10 cellular contexts compared by ENCODE assay signal in genomic region chr14:93105362-93105761, GRCh38. TPM values are rescaled to one million over a fixed set of nuclear protein-coding genes. Genes with fewer than 3 reads are reported as not detected.
DNase-seq lines count a peak whose midpoint lies in the region; ATAC-seq and TF ChIP-seq lines count a peak whose summit lies in the region.
"Had no signal": no experiment of that assay in that cellular context is flagged by ENCODE, and none has a peak within 500 bp of the region (broad histone marks: within the 10 kb centered on the region; RNA-seq: fewer than 3 reads in every experiment).

No MANE protein-coding gene starts in this region.

- no peaks in the 10 kb centered on the region for H3K36me3 Mint-ChIP-seq in HFFc6 (ENCODE audit: low read depth)
- H3K36me3 Mint-ChIP-seq in stimulated activated memory B cell treated with anti-CD40 and anti-IgM and Interleukin-4, amounts not matched to agents 10 μg/mL and 1 μg/mL and 100 μg/mL, for 72 hours, result no peaks in the 10 kb centered on the region
- H3K36me3 Mint-ChIP-seq in endothelial cell (ENCODE audit: low read depth, unreplicated experiment), result no peaks in the 10 kb centered on the region

- H3K27ac Mint-ChIP-seq in HFFc6 (peak overlapping the region; percentile 13; the same call in 1 of the 2 replicates), endothelial cell (ENCODE audit: unreplicated experiment) (no peak overlapping the region)
- H3K27ac Mint-ChIP-seq in stimulated activated memory B cell treated with anti-CD40 and anti-IgM and Interleukin-4, amounts not matched to agents 10 μg/mL and 1 μg/mL and 100 μg/mL, for 72 hours, result peak overlapping the region; percentile 71

- TF ChIP-seq CTCF in HFFc6 (IDR thresholded peaks at IDR 0.05) (no peak), fibroblast of villous mesenchyme (IDR thresholded peaks at IDR 0.05; ENCODE audit: insufficient read depth, low read depth, low read length) (no peak), endothelial cell (IDR thresholded peaks at IDR 0.05; ENCODE audit: unreplicated experiment) (no peak)

- H3K27me3 Mint-ChIP-seq in HFFc6 (ENCODE audit: insufficient read depth) (no peaks in the 10 kb centered on the region; the same call in 1 of the 2 replicates), endothelial cell (ENCODE audit: unreplicated experiment) (peaks cover 2% of the 10 kb centered on the region)
- H3K27me3 Mint-ChIP-seq in stimulated activated memory B cell treated with anti-CD40 and anti-IgM and Interleukin-4, amounts not matched to agents 10 μg/mL and 1 μg/mL and 100 μg/mL, for 72 hours, result no peaks in the 10 kb centered on the region
- H3K27me3 Mint-ChIP-seq: activated T-helper 17 cell treated with anti-CD3 and anti-CD28 coated beads, Interleukin-2, amount 50 U/mL, for 72 hours; progenitor cell of endocrine pancreas had no signal

- H3K4me3 ChIP-seq in fibroblast of villous mesenchyme (ENCODE audit: low read depth, low read length), result no peak overlapping the region

- DNase-seq in HFFc6 (no peak), SIG-M5 treated with dmso at 0.1 percent for 504 hours (lab: John Stamatoyannopoulos, UW; ENCODE audit: unreplicated experiment) (peak; percentile 53), fibroblast of villous mesenchyme (ENCODE audit: low read depth) (peak; percentile 87), endothelial cell (ENCODE audit: low spot score) (no peak)
- DNase-seq: glutamatergic neuron had no signal

- peak; percentile 5 for ATAC-seq in stimulated activated memory B cell treated with anti-CD40 and anti-IgM and Interleukin-4, amounts not matched to agents 10 μg/mL and 1 μg/mL and 100 μg/mL, for 72 hours
- ATAC-seq in HG03565 (IDR thresholded peaks at IDR 0.05; ENCODE audit: unreplicated experiment), result no peak
- no peak for ATAC-seq in GM21360 (IDR thresholded peaks at IDR 0.05; ENCODE audit: unreplicated experiment)
- ATAC-seq: activated T-helper 17 cell treated with anti-CD3 and anti-CD28 coated beads, Interleukin-2, amount 50 U/mL, for 72 hours had no signal

- H3K9me3 Mint-ChIP-seq in HFFc6 (no peaks in the 10 kb centered on the region), endothelial cell (ENCODE audit: unreplicated experiment) (no peaks in the 10 kb centered on the region)
- no peaks in the 10 kb centered on the region for H3K9me3 Mint-ChIP-seq in stimulated activated memory B cell treated with anti-CD40 and anti-IgM and Interleukin-4, amounts not matched to agents 10 μg/mL and 1 μg/mL and 100 μg/mL, for 72 hours
- H3K9me3 Mint-ChIP-seq: activated T-helper 17 cell treated with anti-CD3 and anti-CD28 coated beads, Interleukin-2, amount 50 U/mL, for 72 hours had no signal

- H3K4me3 Mint-ChIP-seq in HFFc6 (no peak overlapping the region), endothelial cell (ENCODE audit: unreplicated experiment) (no peak overlapping the region)
- peak overlapping the region; percentile 56 for H3K4me3 Mint-ChIP-seq in stimulated activated memory B cell treated with anti-CD40 and anti-IgM and Interleukin-4, amounts not matched to agents 10 μg/mL and 1 μg/mL and 100 μg/mL, for 72 hours

- H3K4me1 Mint-ChIP-seq in HFFc6 (ENCODE audit: low read depth), result 0 out of 2 replicates have a peak, but pooled peaks cover 6% of the 10 kb centered on the region
- peaks cover 89% of the 10 kb centered on the region for H3K4me1 Mint-ChIP-seq in stimulated activated memory B cell treated with anti-CD40 and anti-IgM and Interleukin-4, amounts not matched to agents 10 μg/mL and 1 μg/mL and 100 μg/mL, for 72 hours
- peaks cover 2% of the 10 kb centered on the region for H3K4me1 Mint-ChIP-seq in endothelial cell (ENCODE audit: unreplicated experiment)

RNA-seq across cellular contexts. Expression of gene ITPK1, which starts 10.4 kb away (rescaled TPM):
- total RNA-seq in HFFc6 (2021; fragmentation: NEBNext Ultra II Directional; extraction: Animal tissue kit (Norgen Biotek cat#: 25700)), result 10 to 100 TPM; 27.3 to 38.1 (median 32.4) TPM
- total RNA-seq in fibroblast of villous mesenchyme (11.6 and 15.5 TPM in 2 replicates), endothelial cell (ENCODE audit: unreplicated experiment) (39.2 TPM)

Comparison
In these comparisons a context has a peak if more than half of its experiments do, and no peak if none do; other contexts are left out.
1. DNase-seq: peak in SIG-M5 treated with dmso at 0.1 percent for 504 hours (single experiment) and fibroblast of villous mesenchyme (single experiment); none in HFFc6 (single experiment) and endothelial cell (single experiment).